Comparison of ENCODE assay signal across 1 cellular context in the genomic region with DNA sequence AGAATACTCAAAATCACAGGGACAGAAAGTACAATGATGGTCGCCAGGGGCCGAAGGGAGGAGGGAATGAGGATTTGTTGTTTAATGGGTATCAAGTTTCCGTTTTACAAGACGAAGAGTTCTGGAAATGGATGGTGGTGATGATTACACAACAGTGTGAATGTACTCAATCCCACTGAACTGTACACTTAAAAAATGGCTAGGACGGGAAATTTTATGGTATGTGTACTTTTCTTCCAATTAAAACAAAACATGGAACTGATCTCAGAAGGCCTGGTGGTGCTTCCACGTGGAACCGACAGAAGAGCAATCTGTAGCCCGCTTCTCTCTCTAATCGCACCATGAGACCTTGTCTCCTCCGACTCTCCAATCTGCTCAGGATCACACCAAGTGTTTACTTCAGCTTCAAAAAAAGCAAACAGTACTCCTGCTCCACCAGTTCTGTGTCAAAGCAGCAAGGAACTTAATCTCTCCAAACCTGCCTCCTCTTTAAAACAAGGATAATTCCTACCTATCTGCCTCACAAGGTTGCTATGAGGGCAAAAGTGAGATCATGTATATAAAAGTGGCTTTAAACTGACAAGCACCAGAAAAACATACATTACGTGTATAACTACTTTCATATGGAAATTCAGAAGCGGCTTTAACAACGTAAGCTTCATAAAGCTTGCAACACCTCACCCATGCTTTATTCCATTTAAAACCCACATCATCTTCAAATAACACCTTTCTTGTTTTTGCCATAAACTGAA.
TF ChIP-seq lines count a peak whose summit lies in the region.

No MANE protein-coding gene starts in this region.

TF ChIP-seq in WTC11, 78 proteins besides CTCF, POLR2A, EP300 and RAD21 (continued from another document):
- TF ChIP-seq, protein P1, sequence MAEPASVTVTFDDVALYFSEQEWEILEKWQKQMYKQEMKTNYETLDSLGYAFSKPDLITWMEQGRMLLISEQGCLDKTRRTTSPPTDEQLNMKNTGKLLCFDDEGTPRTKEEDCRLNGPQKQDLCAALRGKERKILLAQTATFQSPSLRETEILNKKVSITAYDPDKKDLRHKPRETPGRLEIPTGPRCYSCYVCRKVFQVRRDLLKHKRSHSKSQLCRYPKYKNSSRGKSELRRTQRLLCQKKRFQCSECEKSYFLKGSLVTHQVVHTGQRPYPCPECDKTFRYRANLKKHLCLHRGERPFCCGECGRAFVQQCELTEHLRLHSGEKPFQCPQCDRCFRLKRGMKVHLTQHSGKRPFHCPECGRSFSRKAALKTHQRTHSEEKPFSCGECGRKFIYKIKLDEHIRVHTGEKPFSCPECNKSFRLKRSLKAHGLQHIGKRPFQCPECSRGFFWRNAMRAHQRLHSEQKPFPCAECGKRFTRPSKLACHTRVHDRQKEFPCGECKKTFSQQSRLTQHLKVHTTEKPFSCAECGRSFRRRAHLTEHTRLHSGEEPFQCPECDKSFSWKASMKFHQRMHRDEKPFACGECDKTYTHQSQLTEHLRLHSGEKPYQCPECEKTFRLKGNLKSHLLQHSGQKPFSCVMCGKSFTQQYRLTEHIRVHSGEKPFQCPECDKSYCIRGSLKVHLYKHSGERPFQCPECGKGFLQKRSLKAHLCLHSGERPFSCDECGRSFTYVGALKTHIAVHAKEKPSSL (CRISPR knock-in tag; conservative IDR thresholded peaks at IDR 0.05): no peak
- TF ChIP-seq, protein P2, sequence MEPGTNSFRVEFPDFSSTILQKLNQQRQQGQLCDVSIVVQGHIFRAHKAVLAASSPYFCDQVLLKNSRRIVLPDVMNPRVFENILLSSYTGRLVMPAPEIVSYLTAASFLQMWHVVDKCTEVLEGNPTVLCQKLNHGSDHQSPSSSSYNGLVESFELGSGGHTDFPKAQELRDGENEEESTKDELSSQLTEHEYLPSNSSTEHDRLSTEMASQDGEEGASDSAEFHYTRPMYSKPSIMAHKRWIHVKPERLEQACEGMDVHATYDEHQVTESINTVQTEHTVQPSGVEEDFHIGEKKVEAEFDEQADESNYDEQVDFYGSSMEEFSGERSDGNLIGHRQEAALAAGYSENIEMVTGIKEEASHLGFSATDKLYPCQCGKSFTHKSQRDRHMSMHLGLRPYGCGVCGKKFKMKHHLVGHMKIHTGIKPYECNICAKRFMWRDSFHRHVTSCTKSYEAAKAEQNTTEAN (CRISPR knock-in tag; IDR thresholded peaks at IDR 0.05): no peak
- TF ChIP-seq, protein P3, sequence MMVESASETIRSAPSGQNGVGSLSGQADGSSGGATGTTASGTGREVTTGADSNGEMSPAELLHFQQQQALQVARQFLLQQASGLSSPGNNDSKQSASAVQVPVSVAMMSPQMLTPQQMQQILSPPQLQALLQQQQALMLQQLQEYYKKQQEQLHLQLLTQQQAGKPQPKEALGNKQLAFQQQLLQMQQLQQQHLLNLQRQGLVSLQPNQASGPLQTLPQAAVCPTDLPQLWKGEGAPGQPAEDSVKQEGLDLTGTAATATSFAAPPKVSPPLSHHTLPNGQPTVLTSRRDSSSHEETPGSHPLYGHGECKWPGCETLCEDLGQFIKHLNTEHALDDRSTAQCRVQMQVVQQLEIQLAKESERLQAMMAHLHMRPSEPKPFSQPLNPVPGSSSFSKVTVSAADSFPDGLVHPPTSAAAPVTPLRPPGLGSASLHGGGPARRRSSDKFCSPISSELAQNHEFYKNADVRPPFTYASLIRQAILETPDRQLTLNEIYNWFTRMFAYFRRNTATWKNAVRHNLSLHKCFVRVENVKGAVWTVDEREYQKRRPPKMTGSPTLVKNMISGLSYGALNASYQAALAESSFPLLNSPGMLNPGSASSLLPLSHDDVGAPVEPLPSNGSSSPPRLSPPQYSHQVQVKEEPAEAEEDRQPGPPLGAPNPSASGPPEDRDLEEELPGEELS (CRISPR knock-in tag; IDR thresholded peaks at IDR 0.05): no peak
- TF ChIP-seq, protein P4, sequence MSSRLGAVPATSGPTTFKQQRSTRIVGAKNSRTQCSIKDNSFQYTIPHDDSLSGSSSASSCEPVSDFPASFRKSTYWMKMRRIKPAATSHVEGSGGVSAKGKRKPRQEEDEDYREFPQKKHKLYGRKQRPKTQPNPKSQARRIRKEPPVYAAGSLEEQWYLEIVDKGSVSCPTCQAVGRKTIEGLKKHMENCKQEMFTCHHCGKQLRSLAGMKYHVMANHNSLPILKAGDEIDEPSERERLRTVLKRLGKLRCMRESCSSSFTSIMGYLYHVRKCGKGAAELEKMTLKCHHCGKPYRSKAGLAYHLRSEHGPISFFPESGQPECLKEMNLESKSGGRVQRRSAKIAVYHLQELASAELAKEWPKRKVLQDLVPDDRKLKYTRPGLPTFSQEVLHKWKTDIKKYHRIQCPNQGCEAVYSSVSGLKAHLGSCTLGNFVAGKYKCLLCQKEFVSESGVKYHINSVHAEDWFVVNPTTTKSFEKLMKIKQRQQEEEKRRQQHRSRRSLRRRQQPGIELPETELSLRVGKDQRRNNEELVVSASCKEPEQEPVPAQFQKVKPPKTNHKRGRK (CRISPR knock-in tag; IDR thresholded peaks at IDR 0.05; ENCODE audit: borderline replicate concordance): no peak
- TF ChIP-seq TEAD1 (CRISPR knock-in tag; IDR thresholded peaks at IDR 0.05) (no peak), CBFB (CRISPR knock-in tag; IDR thresholded peaks at IDR 0.05; ENCODE audit: low read depth) (no peak), NR3C1 (CRISPR knock-in tag; conservative IDR thresholded peaks at IDR 0.05; ENCODE audit: low read depth) (no peak), OVOL2 (CRISPR knock-in tag; IDR thresholded peaks at IDR 0.05; ENCODE audit: borderline replicate concordance) (no peak)
